ENCODE assay signal across 15 cellular contexts in genomic region chr3:172285844-172286243, GRCh38.
A peak's percentile ranks its signal among the peaks of the same experiment; 100 is the strongest.
DNase-seq lines count a peak whose midpoint lies in the region; ATAC-seq and TF ChIP-seq lines count a peak whose summit lies in the region.
"Had no signal": no experiment of that assay in that cellular context is flagged by ENCODE, and none has a peak within 500 bp of the region (broad histone marks: within the 10 kb centered on the region; RNA-seq: fewer than 3 reads in every experiment).

No MANE protein-coding gene starts in this region.

- no peak overlapping the region for H3K27ac ChIP-seq in mammary epithelial cell (ENCODE audit: insufficient read depth, low read depth, low read length)
- peak overlapping the region; percentile 82 for H3K27ac ChIP-seq in mesenchymal stem cell (ENCODE audit: low read length, poor library complexity, severe bottlenecking)
- H3K27ac ChIP-seq: spleen, suprapubic skin had no signal

- DNase-seq in AG08395 (ENCODE audit: low spot score) (peak; percentile 28), HS-5 (ENCODE audit: low read depth) (peak; percentile 35), mammary epithelial cell (peak; percentile 63), mesenchymal stem cell (peak; percentile 42), NCI-H1105 treated with DMSO at 0.1 percent for 48 hours (lab: John Stamatoyannopoulos, UW) (no peak), NCI-H1694 (lab: John Stamatoyannopoulos, UW) (no peak)
- DNase-seq: activated naive CD4-positive, alpha-beta T cell treated with anti-CD3 and anti-CD28 coated beads for 36 hours; C1 segment of cervical spinal cord; NCI-H1105; spleen; SW 1271 had no signal

- H3K79me2 ChIP-seq in mammary epithelial cell (ENCODE audit: insufficient read depth, low read length): peaks cover 51% of the 10 kb centered on the region

- no peaks in the 10 kb centered on the region for H4K20me1 ChIP-seq in mammary epithelial cell (ENCODE audit: insufficient read depth, low read length)

- ATAC-seq in GM21619 (IDR thresholded peaks at IDR 0.05; ENCODE audit: unreplicated experiment) (no peak), GM19035 (IDR thresholded peaks at IDR 0.05; ENCODE audit: unreplicated experiment) (no peak)

- H3K79me1 ChIP-seq in mesenchymal stem cell (replicated peaks; ENCODE audit: low read length, poor library complexity, severe bottlenecking): peaks cover 34% of the 10 kb centered on the region

- CTCF ChIA-PET in mammary epithelial cell (lab: Charles Lee; ENCODE audit: low non-redundant PET): no interaction called here

- H3K27me3 ChIP-seq in mammary epithelial cell (ENCODE audit: insufficient read depth, low read length): no peaks in the 10 kb centered on the region
- no peaks in the 10 kb centered on the region for H3K27me3 ChIP-seq in mesenchymal stem cell (ENCODE audit: control insufficient read depth in 1 of 2, insufficient read depth in 1 of 2, low read length in 2 of 2)
- H3K27me3 ChIP-seq: neutrophil, spleen, suprapubic skin had no signal

- intact Hi-C loops in mammary epithelial cell (cut with micrococcal nuclease): no loop called here

- H3K36me3 ChIP-seq in mammary epithelial cell (ENCODE audit: insufficient read depth, low read length): peaks cover 5% of the 10 kb centered on the region
- H3K36me3 ChIP-seq in mesenchymal stem cell (ENCODE audit: control insufficient read depth in 1 of 2, insufficient read depth in 2 of 2, low read depth in 1 of 2, low read length in 2 of 2): peaks cover 15 to 95% of the 10 kb centered on the region in 2 experiments

- H3K4me3 ChIP-seq in mammary epithelial cell (replicated peaks in 1 of 3; ENCODE audit: insufficient read depth in 1 of 3, low read depth in 2 of 3, low read length in 3 of 3): no peak overlapping the region
- no peak overlapping the region for H3K4me3 ChIP-seq in mesenchymal stem cell (ENCODE audit: insufficient read depth in 1 of 2, low read depth in 1 of 2, low read length in 2 of 2)
- H3K4me3 ChIP-seq: spleen, suprapubic skin had no signal

- dilution Hi-C loops in mammary epithelial cell (cut with HindIII; ENCODE audit: low sequenced_read_pairs): no loop called here

- no peak overlapping the region for H3K9ac ChIP-seq in mammary epithelial cell (ENCODE audit: insufficient read depth, low read length)
- H3K9ac ChIP-seq in mesenchymal stem cell (ENCODE audit: low read length): no peak overlapping the region

- no peak for TF ChIP-seq CTCF in mammary epithelial cell (conservative IDR thresholded peaks at IDR 0.05 in 1 of 2, IDR thresholded peaks at IDR 0.05 in 1 of 2; ENCODE audit: extremely low read depth in 1 of 2, insufficient read depth in 1 of 2, low read depth in 1 of 2, low read length in 2 of 2)

- H3K23ac ChIP-seq in mesenchymal stem cell (ENCODE audit: low read length in 2 of 2): no peak overlapping the region

- H2AFZ ChIP-seq in mammary epithelial cell (ENCODE audit: low read depth, low read length) (no peak overlapping the region), mesenchymal stem cell (ENCODE audit: low read depth, low read length) (no peak overlapping the region)

- no peak overlapping the region for H2BK15ac ChIP-seq in mesenchymal stem cell (ENCODE audit: low read depth, poor library complexity, severe bottlenecking)

- no peak overlapping the region for H2AK5ac ChIP-seq in mesenchymal stem cell (ENCODE audit: low read length, severe bottlenecking)

- no peak overlapping the region for H2BK5ac ChIP-seq in mesenchymal stem cell (ENCODE audit: low read depth, low read length, poor library complexity, severe bottlenecking)

- peaks cover 36% of the 10 kb centered on the region for H3K4me1 ChIP-seq in mammary epithelial cell (ENCODE audit: insufficient read depth, low read length)
- peaks cover 17% of the 10 kb centered on the region for H3K4me1 ChIP-seq in mesenchymal stem cell (ENCODE audit: control insufficient read depth, insufficient read depth, low read depth, low read length)

- no peak overlapping the region for H3K4ac ChIP-seq in mesenchymal stem cell (ENCODE audit: low read depth in 1 of 2, low read length in 2 of 2)

- no peak overlapping the region for H4K91ac ChIP-seq in mesenchymal stem cell (ENCODE audit: low read length)

- H3K18ac ChIP-seq in mesenchymal stem cell (ENCODE audit: low read depth in 1 of 2, low read length in 2 of 2): no peak overlapping the region

- H2BK120ac ChIP-seq in mesenchymal stem cell (ENCODE audit: low read depth, low read length): no peak overlapping the region

- in situ Hi-C loops in mammary epithelial cell (cut with MboI; ENCODE audit: low sequenced_read_pairs in 2 of 2): no loop called here

- H3K9me3 ChIP-seq in mammary epithelial cell (replicated peaks; ENCODE audit: insufficient read depth, low read length) (no peaks in the 10 kb centered on the region), mesenchymal stem cell (ENCODE audit: control insufficient read depth, low read length) (no peaks in the 10 kb centered on the region)
- H3K9me3 ChIP-seq: neutrophil, spleen, suprapubic skin had no signal

- no peak overlapping the region for H2BK12ac ChIP-seq in mesenchymal stem cell (ENCODE audit: low read length in 2 of 2)

- 13% methylated on average over 4 of the region's 4 CpGs for WGBS in mammary epithelial cell (ENCODE audit: low coverage, missing lambda C conversion rate)
- no CpG with 5 or more reads among the region's 4 CpGs for WGBS in mesenchymal stem cell

- no peak overlapping the region for H3K14ac ChIP-seq in mesenchymal stem cell (ENCODE audit: low read length in 2 of 2)

- no peak overlapping the region for H4K8ac ChIP-seq in mesenchymal stem cell (ENCODE audit: low read length)

- BruUV-seq in mammary epithelial cell (replicated peaks; lab: Mats Ljungman, UMichigan): no TSS peak

- H3K4me2 ChIP-seq in mammary epithelial cell (ENCODE audit: insufficient read depth, low read depth, low read length) (peak overlapping the region; percentile 3), mesenchymal stem cell (ENCODE audit: low read length, poor library complexity, severe bottlenecking) (no peak overlapping the region)

Comparison
In these comparisons a context has a peak if more than half of its experiments do, and no peak if none do; other contexts are left out.
1. DNase-seq: peak in AG08395 (single experiment), HS-5 (single experiment), mammary epithelial cell (single experiment) and mesenchymal stem cell (single experiment); none in NCI-H1105 treated with DMSO at 0.1 percent for 48 hours (single experiment) and NCI-H1694 (single experiment).